In genomic region chr10:102624751-102625330, GRCh38 we compare ENCODE assay signal across 18 cellular contexts. TPM values are rescaled to one million over a fixed set of nuclear protein-coding genes. Genes with fewer than 3 reads are reported as not detected.
A peak's percentile ranks its signal among the peaks of the same experiment; 100 is the strongest.
DNase-seq lines count a peak whose midpoint lies in the region; ATAC-seq, FAIRE-seq and TF ChIP-seq lines count a peak whose summit lies in the region.
"Had no signal": no experiment of that assay in that cellular context is flagged by ENCODE, and none has a peak within 500 bp of the region (broad histone marks: within the 10 kb centered on the region; RNA-seq: fewer than 3 reads in every experiment).

No MANE protein-coding gene starts in this region.

- ATAC-seq in omental fat pad (ENCODE audit: low FRiP score) (no peak), GM21515 (IDR thresholded peaks at IDR 0.05; ENCODE audit: unreplicated experiment) (no peak)
- ATAC-seq: PC-3 had no signal

- no peak overlapping the region for H3K4me3 Mint-ChIP-seq in CD8-positive, alpha-beta memory T cell
- H3K4me3 Mint-ChIP-seq in astrocyte (ENCODE audit: unreplicated experiment): no peak overlapping the region
- no peak overlapping the region for H3K4me3 Mint-ChIP-seq in activated CD4-positive, alpha-beta memory T cell treated with anti-CD3 and anti-CD28 coated beads, Interleukin-2, amount 10 ng/mL, durations not matched to agents 7 days and 5 days
- H3K4me3 Mint-ChIP-seq: activated naive CD4-positive, alpha-beta T cell treated with anti-CD3 and anti-CD28 coated beads for 36 hours; central memory CD8-positive, alpha-beta T cell had no signal

- no peak overlapping the region for H3K4me3 ChIP-seq in CD8-positive, alpha-beta memory T cell (ENCODE audit: low read length)
- no peak overlapping the region for H3K4me3 ChIP-seq in astrocyte (ENCODE audit: insufficient read depth, low read depth, low read length)
- H3K4me3 ChIP-seq in spleen: no peak overlapping the region
- H3K4me3 ChIP-seq: hepatocyte had no signal

- H3K27ac ChIP-seq in CD8-positive, alpha-beta memory T cell (ENCODE audit: low read depth, low read length): no peak overlapping the region
- no peak overlapping the region for H3K27ac ChIP-seq in astrocyte (ENCODE audit: low read depth, low read length)
- peak overlapping the region in 3 of 8 donors; percentile 9 to 73 (median 54) for H3K27ac ChIP-seq in spleen
- H3K27ac ChIP-seq: hepatocyte, HL-60 had no signal

- H3K9ac ChIP-seq in astrocyte (ENCODE audit: low read length): no peak overlapping the region

- no peaks in the 10 kb centered on the region for H3K9me3 Mint-ChIP-seq in CD8-positive, alpha-beta memory T cell
- H3K9me3 Mint-ChIP-seq in astrocyte (ENCODE audit: unreplicated experiment): no peaks in the 10 kb centered on the region
- no peaks in the 10 kb centered on the region for H3K9me3 Mint-ChIP-seq in activated CD4-positive, alpha-beta memory T cell treated with anti-CD3 and anti-CD28 coated beads, Interleukin-2, amount 10 ng/mL, durations not matched to agents 7 days and 5 days
- H3K9me3 Mint-ChIP-seq: activated naive CD4-positive, alpha-beta T cell treated with anti-CD3 and anti-CD28 coated beads for 36 hours; central memory CD8-positive, alpha-beta T cell had no signal

- H3K27me3 Mint-ChIP-seq in CD8-positive, alpha-beta memory T cell: no peaks in the 10 kb centered on the region
- no peaks in the 10 kb centered on the region for H3K27me3 Mint-ChIP-seq in astrocyte (ENCODE audit: low read depth, unreplicated experiment)
- no peaks in the 10 kb centered on the region for H3K27me3 Mint-ChIP-seq in activated CD4-positive, alpha-beta memory T cell treated with anti-CD3 and anti-CD28 coated beads, Interleukin-2, amount 10 ng/mL, durations not matched to agents 7 days and 5 days
- H3K27me3 Mint-ChIP-seq: central memory CD8-positive, alpha-beta T cell had no signal

- peak overlapping the region in 5 of 8 donors; percentile 34 to 94 (median 68) for H3K27ac Mint-ChIP-seq in CD8-positive, alpha-beta memory T cell
- peak overlapping the region; percentile 48 for H3K27ac Mint-ChIP-seq in astrocyte (ENCODE audit: unreplicated experiment)
- no peak overlapping the region for H3K27ac Mint-ChIP-seq in activated CD4-positive, alpha-beta memory T cell treated with anti-CD3 and anti-CD28 coated beads, Interleukin-2, amount 10 ng/mL, durations not matched to agents 7 days and 5 days
- H3K27ac Mint-ChIP-seq: activated naive CD4-positive, alpha-beta T cell treated with anti-CD3 and anti-CD28 coated beads for 36 hours had no signal

- POLR2A ChIA-PET in CD8-positive, alpha-beta memory T cell (lab: Charles Lee): interaction anchor here (0.6 kb wide), 1 partner anchor 540 kb away, joined by 4 read pairs; no protein-coding TSS in a partner anchor
- POLR2A ChIA-PET in activated CD4-positive, alpha-beta memory T cell treated with anti-CD3 and anti-CD28 coated beads, Interleukin-2, amount 10 ng/mL, durations not matched to agents 7 days and 5 days (lab: Charles Lee): no interaction called here

- H3K36me3 ChIP-seq in CD8-positive, alpha-beta memory T cell (ENCODE audit: insufficient read depth, low read length): no peaks in the 10 kb centered on the region
- H3K36me3 ChIP-seq in astrocyte (ENCODE audit: insufficient read depth, low read length) (no peaks in the 10 kb centered on the region), spleen (peaks cover 0 to 55% (median 2%) of the 10 kb centered on the region in 6 donors)

- no peaks in the 10 kb centered on the region for H3K27me3 ChIP-seq in CD8-positive, alpha-beta memory T cell (ENCODE audit: insufficient read depth, low read length, poor library complexity, severe bottlenecking)
- H3K27me3 ChIP-seq in astrocyte (ENCODE audit: insufficient read depth, low read length) (no peaks in the 10 kb centered on the region), spleen (replicated peaks in 1 of 7) (no peaks in the 10 kb centered on the region)
- H3K27me3 ChIP-seq: hepatocyte had no signal

- H3K79me2 ChIP-seq in astrocyte (ENCODE audit: insufficient read depth, low read length): no peaks in the 10 kb centered on the region
- H3K79me2 ChIP-seq: hepatocyte had no signal

- H3K4me1 Mint-ChIP-seq in CD8-positive, alpha-beta memory T cell: no peaks in the 10 kb centered on the region
- H3K4me1 Mint-ChIP-seq in astrocyte (ENCODE audit: low read depth, unreplicated experiment): peaks cover 58% of the 10 kb centered on the region
- peaks cover 6% of the 10 kb centered on the region for H3K4me1 Mint-ChIP-seq in activated CD4-positive, alpha-beta memory T cell treated with anti-CD3 and anti-CD28 coated beads, Interleukin-2, amount 10 ng/mL, durations not matched to agents 7 days and 5 days
- H3K4me1 Mint-ChIP-seq: central memory CD8-positive, alpha-beta T cell had no signal

- peaks cover 0 to 26% (median 1%) of the 10 kb centered on the region in 3 donors for H3K36me3 Mint-ChIP-seq in CD8-positive, alpha-beta memory T cell
- H3K36me3 Mint-ChIP-seq in astrocyte (ENCODE audit: low read depth, unreplicated experiment): peaks cover 6% of the 10 kb centered on the region
- peaks cover 3% of the 10 kb centered on the region for H3K36me3 Mint-ChIP-seq in activated CD4-positive, alpha-beta memory T cell treated with anti-CD3 and anti-CD28 coated beads, Interleukin-2, amount 10 ng/mL, durations not matched to agents 7 days and 5 days (ENCODE audit: low read depth)

- no peaks in the 10 kb centered on the region for H4K20me1 ChIP-seq in astrocyte (ENCODE audit: insufficient read depth, low read length)

- TF ChIP-seq CTCF in astrocyte (IDR thresholded peaks at IDR 0.05; ENCODE audit: insufficient read depth, low read depth, low read length): no peak
- no peak for TF ChIP-seq CTCF in spleen (IDR thresholded peaks at IDR 0.05 in 8 of 11, conservative IDR thresholded peaks at IDR 0.05 in 3 of 11)
- no peak for TF ChIP-seq CTCF in omental fat pad (IDR thresholded peaks at IDR 0.05)

- H3K9me3 ChIP-seq in CD8-positive, alpha-beta memory T cell (ENCODE audit: low read length): no peaks in the 10 kb centered on the region
- H3K9me3 ChIP-seq in astrocyte (ENCODE audit: insufficient read depth, low read depth, low read length) (peaks cover 4% of the 10 kb centered on the region), spleen (no peaks in the 10 kb centered on the region)

- no peak for FAIRE-seq in astrocyte (lab: Jason Lieb, UNC)

- intact Hi-C loops in spleen (cut with DNase I; ENCODE audit: low total_unique reads): no loop called here

- no peak overlapping the region for H3K4me2 ChIP-seq in astrocyte (ENCODE audit: low read length)
- H3K4me2 ChIP-seq: hepatocyte had no signal

- no peak overlapping the region for H2AFZ ChIP-seq in astrocyte (ENCODE audit: low read depth, low read length)
- H2AFZ ChIP-seq: hepatocyte had no signal

- CTCF ChIA-PET in CD8-positive, alpha-beta memory T cell (lab: Charles Lee): no interaction called here
- CTCF ChIA-PET in activated CD4-positive, alpha-beta memory T cell treated with anti-CD3 and anti-CD28 coated beads, Interleukin-2, amount 10 ng/mL, durations not matched to agents 7 days and 5 days (lab: Charles Lee): no interaction called here

- TF ChIP-seq POLR2A in spleen (IDR thresholded peaks at IDR 0.05): no peak

- WGBS in spleen, 5 donors: 89 to 93% (median 91%) methylated on average over 8 of the region's 8 CpGs

- H3K4me1 ChIP-seq in CD8-positive, alpha-beta memory T cell (ENCODE audit: insufficient read depth, low read length): no peaks in the 10 kb centered on the region
- peaks cover 57% of the 10 kb centered on the region for H3K4me1 ChIP-seq in astrocyte (ENCODE audit: insufficient read depth, low read length)
- peaks cover 22 to 79% (median 56%) of the 10 kb centered on the region in 6 donors for H3K4me1 ChIP-seq in spleen

- no peak for DNase-seq in CD8-positive, alpha-beta memory T cell
- DNase-seq in astrocyte (ENCODE audit: low read depth): no peak
- DNase-seq in hepatic stellate cell (ENCODE audit: low spot score): peak; percentile 45
- peak; percentile 20 for DNase-seq in spleen
- no peak for DNase-seq in H4 (ENCODE audit: low spot score)
- DNase-seq in omental fat pad (ENCODE audit: low spot score): no peak
- DNase-seq in activated CD4-positive, alpha-beta memory T cell treated with anti-CD3 and anti-CD28 coated beads, Interleukin-2, amount 10 ng/mL, durations not matched to agents 7 days and 5 days: no peak
- DNase-seq: activated naive CD4-positive, alpha-beta T cell treated with anti-CD3 and anti-CD28 coated beads for 36 hours; DMS79; kidney glomerular epithelial cell; NCI-H1694; NCI-H524; PC-3; stimulated activated naive CD4-positive, alpha-beta T cell had no signal

RNA-seq across cellular contexts. Expression of gene TRIM8, which starts 19.4 kb away (rescaled TPM):
- 10 to 100 TPM; 72.0 to 74.5 TPM for total RNA-seq in CD8-positive, alpha-beta memory T cell
- polyA plus RNA-seq in CD8-positive, alpha-beta memory T cell: 63.9 TPM
- 103 and 117 TPM in 2 replicates for total RNA-seq in astrocyte
- 100 to 1,000 TPM in 2 of 7 donors, 10 to 100 TPM in 5; 86.3 to 116 (median 94.9) TPM for total RNA-seq in spleen
- polyA plus RNA-seq in spleen: 10 to 100 TPM; 23.5 to 37.6 (median 27.0) TPM
- 15.8 and 18.5 TPM in 2 replicates for total RNA-seq in H4 (2014; rRNA removed; shearing (Covaris generic))
- total RNA-seq in omental fat pad: 100 to 1,000 TPM in 3 of 4 donors, 10 to 100 TPM in 1; 58.2 to 121 (median 103) TPM
- total RNA-seq in activated CD4-positive, alpha-beta memory T cell treated with anti-CD3 and anti-CD28 coated beads, Interleukin-2, amount 10 ng/mL, durations not matched to agents 7 days and 5 days: 10 to 100 TPM; 53.0 to 56.0 TPM

Comparison
In these comparisons a context has a peak if more than half of its experiments do, and no peak if none do; other contexts are left out.
1. DNase-seq: peak in hepatic stellate cell (single experiment) and spleen (single experiment); none in CD8-positive, alpha-beta memory T cell (0 of 5), astrocyte (single experiment), H4 (single experiment), omental fat pad (single experiment) and activated CD4-positive, alpha-beta memory T cell treated with anti-CD3 and anti-CD28 coated beads, Interleukin-2, amount 10 ng/mL, durations not matched to agents 7 days and 5 days (single experiment).